8 cellular contexts compared by ENCODE assay signal in genomic region chr14:23301288-23301968, GRCh38. TPM values are rescaled to one million over a fixed set of nuclear protein-coding genes. Genes with fewer than 3 reads are reported as not detected.
DNase-seq lines count a peak whose midpoint lies in the region; ATAC-seq and TF ChIP-seq lines count a peak whose summit lies in the region.

No MANE protein-coding gene starts in this region.

- peaks cover 15% of the 10 kb centered on the region for H3K4me1 ChIP-seq in ectodermal cell (ENCODE audit: control insufficient read depth, insufficient read depth, low read length)

- peak overlapping the region; percentile 91 for H3K4me3 Mint-ChIP-seq in activated CD8-positive, alpha-beta T cell treated with anti-CD3 and anti-CD28 coated beads, Interleukin-2, amount 10 ng/mL, durations not matched to agents 7 days and 5 days
- H3K4me3 Mint-ChIP-seq in memory B cell: peak overlapping the region; percentile 98

- ATAC-seq in GM19463 (IDR thresholded peaks at IDR 0.05; ENCODE audit: unreplicated experiment) (peak; percentile 72), memory B cell (ENCODE audit: low read depth) (peak; percentile 71)
- ATAC-seq in activated CD8-positive, alpha-beta T cell treated with anti-CD3 and anti-CD28 coated beads, Interleukin-2, amount 10 ng/mL, durations not matched to agents 7 days and 5 days: peak; percentile 86

- CTCF ChIA-PET in activated CD8-positive, alpha-beta T cell treated with anti-CD3 and anti-CD28 coated beads, Interleukin-2, amount 10 ng/mL, durations not matched to agents 7 days and 5 days (lab: Charles Lee): interaction anchor here (0.9 to 6.9 kb wide), 20 partner anchors 10 to 257 kb away, joined by 3 to 75 read pairs (median 6); partner anchors contain the start of genes ACIN1, C14orf119, HOMEZ and PABPN1

- peaks cover 25% of the 10 kb centered on the region for H3K36me3 Mint-ChIP-seq in activated CD8-positive, alpha-beta T cell treated with anti-CD3 and anti-CD28 coated beads, Interleukin-2, amount 10 ng/mL, durations not matched to agents 7 days and 5 days (ENCODE audit: low read depth)
- peaks cover 4% of the 10 kb centered on the region for H3K36me3 Mint-ChIP-seq in memory B cell

- no peaks in the 10 kb centered on the region for H3K27me3 ChIP-seq in HL-60 (ENCODE audit: insufficient read depth, poor library complexity, severe bottlenecking)
- H3K27me3 ChIP-seq in ectodermal cell (ENCODE audit: control insufficient read depth, insufficient read depth, low read length, poor library complexity, severe bottlenecking): peaks cover 15% of the 10 kb centered on the region

- H3K27me3 Mint-ChIP-seq in activated CD8-positive, alpha-beta T cell treated with anti-CD3 and anti-CD28 coated beads, Interleukin-2, amount 10 ng/mL, durations not matched to agents 7 days and 5 days (ENCODE audit: low read depth): peaks cover 11% of the 10 kb centered on the region
- H3K27me3 Mint-ChIP-seq in memory B cell: no peaks in the 10 kb centered on the region

- peak; percentile 21 for TF ChIP-seq CTCF in HL-60 (IDR thresholded peaks at IDR 0.05; ENCODE audit: insufficient read depth, low read length)

- POLR2A ChIA-PET in activated CD8-positive, alpha-beta T cell treated with anti-CD3 and anti-CD28 coated beads, Interleukin-2, amount 10 ng/mL, durations not matched to agents 7 days and 5 days (lab: Charles Lee): interaction anchor here (0.6 to 4.6 kb wide), 9 partner anchors 9 to 251 kb away, joined by 3 to 115 read pairs (median 5); partner anchors contain the start of genes ACIN1, C14orf119 and PABPN1

- peak overlapping the region; percentile 99 for H3K27ac Mint-ChIP-seq in activated CD8-positive, alpha-beta T cell treated with anti-CD3 and anti-CD28 coated beads, Interleukin-2, amount 10 ng/mL, durations not matched to agents 7 days and 5 days
- H3K27ac Mint-ChIP-seq in memory B cell: peak overlapping the region; percentile 97

- 0% methylated on average over 87 of the region's 87 CpGs for WGBS in ectodermal cell, 2 experiments

- H3K4me1 Mint-ChIP-seq in activated CD8-positive, alpha-beta T cell treated with anti-CD3 and anti-CD28 coated beads, Interleukin-2, amount 10 ng/mL, durations not matched to agents 7 days and 5 days (ENCODE audit: low read depth): peaks cover 31% of the 10 kb centered on the region
- H3K4me1 Mint-ChIP-seq in memory B cell: peaks cover 19% of the 10 kb centered on the region

- H3K27ac ChIP-seq in HL-60 (replicated peaks) (peak overlapping the region; percentile 91), ectodermal cell (ENCODE audit: insufficient read depth, low read depth, low read length, poor library complexity, severe bottlenecking) (peak overlapping the region; percentile 92)

- H3K9me3 Mint-ChIP-seq in activated CD8-positive, alpha-beta T cell treated with anti-CD3 and anti-CD28 coated beads, Interleukin-2, amount 10 ng/mL, durations not matched to agents 7 days and 5 days (ENCODE audit: insufficient read depth): no peaks in the 10 kb centered on the region
- H3K9me3 Mint-ChIP-seq in memory B cell: no peaks in the 10 kb centered on the region

- H3K36me3 ChIP-seq in ectodermal cell (ENCODE audit: control insufficient read depth, insufficient read depth, low read length): no peaks in the 10 kb centered on the region

- H3K9me3 ChIP-seq in ectodermal cell (ENCODE audit: control insufficient read depth, low read length): no peaks in the 10 kb centered on the region

- H3K4me3 ChIP-seq in HL-60 (replicated peaks; ENCODE audit: insufficient read depth, low read length) (peak overlapping the region; percentile 68), ectodermal cell (ENCODE audit: insufficient read depth, low read depth, low read length) (peak overlapping the region; percentile 71)

- DNase-seq in CMK (ENCODE audit: low read depth): peak; percentile 89
- DNase-seq in HL-60 (ENCODE audit: low read depth in 1 of 2, low spot score in 1 of 2): peak; percentile 95 to 98
- DNase-seq in NCI-H82 treated with DMSO at 0.1 percent for 48 hours (lab: John Stamatoyannopoulos, UW; ENCODE audit: unreplicated experiment): peak; percentile 100
- peak; percentile 97 for DNase-seq in activated CD8-positive, alpha-beta T cell treated with anti-CD3 and anti-CD28 coated beads, Interleukin-2, amount 10 ng/mL, durations not matched to agents 7 days and 5 days
- peak; percentile 98 to 99 for DNase-seq in memory B cell (ENCODE audit: low spot score in 2 of 2)
- DNase-seq in stimulated activated CD8-positive, alpha-beta memory T cell treated with anti-CD3 and anti-CD28 coated beads, Interleukin-12 subunit alpha, Interleukin-12 subunit beta, amount 100 ng/mL, for 1 hour (ENCODE audit: low read depth): peak; percentile 92

RNA-seq across cellular contexts. Expression of gene PPP1R3E, which starts 1.2 kb away (rescaled TPM):
- total RNA-seq in activated CD8-positive, alpha-beta T cell treated with anti-CD3 and anti-CD28 coated beads, Interleukin-2, amount 10 ng/mL, durations not matched to agents 7 days and 5 days: 10 to 100 TPM; 22.6 to 28.3 TPM
- 17.7 TPM for polyA plus RNA-seq in ectodermal cell (2013, experiment 1 of 4)
- 20.5 TPM for polyA plus RNA-seq in ectodermal cell (2013, experiment 2 of 4)
- polyA plus RNA-seq in ectodermal cell (2013, experiment 3 of 4): 12.4 TPM
- polyA plus RNA-seq in ectodermal cell (2013, experiment 4 of 4): 18.0 TPM

RNA-seq across cellular contexts. Expression of gene BCL2L2, which starts 5.2 kb away (rescaled TPM):
- 1 to 10 TPM; 2.2 to 2.9 TPM for total RNA-seq in activated CD8-positive, alpha-beta T cell treated with anti-CD3 and anti-CD28 coated beads, Interleukin-2, amount 10 ng/mL, durations not matched to agents 7 days and 5 days
- 24.1 TPM for polyA plus RNA-seq in ectodermal cell (2013, experiment 1 of 4)
- 20.8 TPM for polyA plus RNA-seq in ectodermal cell (2013, experiment 2 of 4)
- polyA plus RNA-seq in ectodermal cell (2013, experiment 3 of 4): 16.4 TPM
- 18.0 TPM for polyA plus RNA-seq in ectodermal cell (2013, experiment 4 of 4)

RNA-seq across cellular contexts. Expression of gene HOMEZ, which starts 15.5 kb away (rescaled TPM):
- 1 to 10 TPM; 7.8 to 9.2 TPM for total RNA-seq in activated CD8-positive, alpha-beta T cell treated with anti-CD3 and anti-CD28 coated beads, Interleukin-2, amount 10 ng/mL, durations not matched to agents 7 days and 5 days
- 29.5 TPM for polyA plus RNA-seq in ectodermal cell (2013, experiment 1 of 4)
- 25.7 TPM for polyA plus RNA-seq in ectodermal cell (2013, experiment 2 of 4)
- polyA plus RNA-seq in ectodermal cell (2013, experiment 3 of 4): 23.4 TPM
- polyA plus RNA-seq in ectodermal cell (2013, experiment 4 of 4): 28.2 TPM

RNA-seq across cellular contexts. Expression of gene PABPN1, which starts 19.8 kb away (rescaled TPM):
- total RNA-seq in activated CD8-positive, alpha-beta T cell treated with anti-CD3 and anti-CD28 coated beads, Interleukin-2, amount 10 ng/mL, durations not matched to agents 7 days and 5 days: 100 to 1,000 TPM; 200 to 210 TPM
- 470 TPM for polyA plus RNA-seq in ectodermal cell (2013, experiment 1 of 4)
- polyA plus RNA-seq in ectodermal cell (2013, experiment 2 of 4): 422 TPM
- polyA plus RNA-seq in ectodermal cell (2013, experiment 3 of 4): 322 TPM
- 370 TPM for polyA plus RNA-seq in ectodermal cell (2013, experiment 4 of 4)

RNA-seq across cellular contexts. Expression of gene SLC22A17, which starts 51.3 kb away (rescaled TPM):
- total RNA-seq in activated CD8-positive, alpha-beta T cell treated with anti-CD3 and anti-CD28 coated beads, Interleukin-2, amount 10 ng/mL, durations not matched to agents 7 days and 5 days: 1 to 10 TPM in 1 of 2 experiments, under 1 TPM in 1; 0.94 to 1.1 TPM
- polyA plus RNA-seq in ectodermal cell (2013, experiment 1 of 4): 76.9 TPM
- polyA plus RNA-seq in ectodermal cell (2013, experiment 2 of 4): 82.5 TPM
- 74.7 TPM for polyA plus RNA-seq in ectodermal cell (2013, experiment 3 of 4)
- polyA plus RNA-seq in ectodermal cell (2013, experiment 4 of 4): 87.5 TPM

Comparison
In these comparisons a context has a peak if more than half of its experiments do, and no peak if none do; other contexts are left out.
1. Peak in every context shown above with its lines: DNase-seq, ATAC-seq, H3K4me3 ChIP-seq and H3K27ac ChIP-seq.